In the genomic region with DNA sequence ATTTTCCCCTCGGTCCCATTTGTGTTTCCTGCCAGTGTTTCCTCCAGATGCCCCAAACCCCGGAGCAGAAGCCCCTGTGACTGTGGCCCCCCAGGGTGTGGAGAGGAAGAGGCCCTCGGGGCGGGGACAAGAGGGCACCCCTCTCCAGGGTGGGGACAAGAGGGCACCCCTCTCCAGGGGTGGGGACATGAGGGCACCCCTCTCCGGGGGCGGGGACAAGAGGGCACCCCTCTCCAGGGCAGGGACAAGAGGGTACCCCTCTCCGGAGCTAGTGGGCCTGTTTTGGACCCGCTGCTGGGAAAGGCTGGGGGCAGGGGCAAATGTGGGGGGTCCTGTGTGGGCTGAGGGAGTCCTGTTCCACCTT, we compare ENCODE assay signal across 22 cellular contexts. TPM values are rescaled to one million over a fixed set of nuclear protein-coding genes. Genes with fewer than 3 reads are reported as not detected.
DNase-seq lines count a peak whose midpoint lies in the region; ATAC-seq, FAIRE-seq and TF ChIP-seq lines count a peak whose summit lies in the region.
"Had no signal": no experiment of that assay in that cellular context is flagged by ENCODE, and none has a peak within 500 bp of the region (broad histone marks: within the 10 kb centered on the region; RNA-seq: fewer than 3 reads in every experiment).

No MANE protein-coding gene starts in this region.

- no peak overlapping the region for H3K4ac ChIP-seq in H1 (replicated peaks; ENCODE audit: insufficient read length, low read depth, low read length)

- no peak for FAIRE-seq in H1 (lab: Jason Lieb, UNC)
- FAIRE-seq: GM19239 had no signal

- H3K27me3 Mint-ChIP-seq in neural crest cell (ENCODE audit: low read depth): peaks cover 33% of the 10 kb centered on the region

- H3K27me3 ChIP-seq in H1 (replicated peaks in 1 of 4; ENCODE audit: control insufficient read depth in 3 of 4, extremely low read depth in 1 of 4, insufficient read depth in 3 of 4, low read length in 3 of 4) (peaks cover 0 to 12% (median 5%) of the 10 kb centered on the region in 4 experiments; a peak in 3 of 7 replicates), aorta (ENCODE audit: control insufficient read depth in 1 of 2, insufficient read depth in 2 of 2, low read length in 1 of 2) (no peaks in the 10 kb centered on the region)

- H3K79me1 ChIP-seq in H1 (ENCODE audit: low read depth, low read length): peaks cover 3% of the 10 kb centered on the region; the same call in 1 of the 2 replicates

- peak overlapping the region; percentile 99; the same call in 1 of the 2 replicates for H2BK12ac ChIP-seq in H1 (ENCODE audit: low read depth, low read length)

- H3K4me3 ChIP-seq in H1 (ENCODE audit: extremely low read depth in 1 of 4, insufficient read depth in 2 of 4, low read depth in 3 of 4, low read length in 4 of 4): peak overlapping the region in 1 of 4 experiments; percentile 42; a peak in 2 of 8 replicates
- no peak overlapping the region for H3K4me3 ChIP-seq in aorta (ENCODE audit: low read length in 2 of 2)

- peaks cover 0 to 4% of the 10 kb centered on the region in 2 experiments for H4K20me1 ChIP-seq in H1 (replicated peaks in 1 of 2; ENCODE audit: control insufficient read depth in 1 of 2, insufficient read depth in 2 of 2, low read length in 2 of 2)

- peaks cover 6% of the 10 kb centered on the region for H3K36me3 Mint-ChIP-seq in neural crest cell (ENCODE audit: low read depth)

- H3K56ac ChIP-seq in H1 (replicated peaks; ENCODE audit: insufficient read length, low read depth, low read length): peak overlapping the region; percentile 40

- H3K36me3 ChIP-seq in H1 (ENCODE audit: control insufficient read depth in 2 of 4, insufficient read depth in 4 of 4, low read length in 3 of 4) (no peaks in the 10 kb centered on the region; a peak in 1 of 8 replicates), aorta (ENCODE audit: control insufficient read depth in 1 of 2, insufficient read depth in 2 of 2, low read length in 1 of 2) (no peaks in the 10 kb centered on the region)

- POLR2A ChIA-PET in H1 (lab: Charles Lee; ENCODE audit: partially characterized antibody): interaction anchor here (0.6 to 1.0 kb wide), 3 partner anchors 14 to 44 kb away, joined by 3 to 4 read pairs (median 4); no protein-coding TSS in a partner anchor

- TF ChIP-seq POLR2A in H1 (IDR thresholded peaks at IDR 0.05; ENCODE audit: control extremely low read depth in 1 of 2, low read depth in 2 of 2, low read length in 2 of 2): no peak

- no peak for TF ChIP-seq EP300 in H1 (IDR thresholded peaks at IDR 0.05; ENCODE audit: borderline replicate concordance in 1 of 2, low read depth in 2 of 2, low read length in 2 of 2)

- H3K27ac ChIP-seq in H1 (ENCODE audit: low read depth, low read length) (no peak overlapping the region), aorta (ENCODE audit: low read depth in 1 of 2, low read length in 2 of 2) (no peak overlapping the region)
- H3K27ac ChIP-seq: 22Rv1 had no signal

- peaks cover 7% of the 10 kb centered on the region for H3K9me3 Mint-ChIP-seq in neural crest cell

- CTCF ChIA-PET in H1 (lab: Charles Lee; ENCODE audit: partially characterized antibody): interaction anchor here (0.6 to 1.9 kb wide), 8 partner anchors 9 to 60 kb away, joined by 3 to 4 read pairs (median 3); no protein-coding TSS in a partner anchor

- ATAC-seq in Right ventricle myocardium superior (ENCODE audit: poor library complexity) (no peak), Right ventricle myocardium inferior (no peak), aorta (ENCODE audit: low FRiP score) (peak; percentile 78), GM18520 (IDR thresholded peaks at IDR 0.05; ENCODE audit: unreplicated experiment) (no peak)

- peak overlapping the region; percentile 54 to 56 for H3K4me2 ChIP-seq in H1 (ENCODE audit: insufficient read depth in 1 of 2, low read depth in 2 of 2, low read length in 2 of 2)

- H3K4me1 ChIP-seq in H1 (replicated peaks in 1 of 4; ENCODE audit: control insufficient read depth in 3 of 4, insufficient read depth in 4 of 4, low read length in 3 of 4) (peaks cover 0 to 19% (median 14%) of the 10 kb centered on the region in 4 experiments; a peak in 6 of 7 replicates), aorta (ENCODE audit: control insufficient read depth in 1 of 2, insufficient read depth in 2 of 2, low read length in 2 of 2) (no peaks in the 10 kb centered on the region)

- H4K5ac ChIP-seq in H1 (ENCODE audit: insufficient read length, low read depth, low read length): no peak overlapping the region

- H4K8ac ChIP-seq in H1 (ENCODE audit: extremely low read depth, insufficient read depth, low read length): no peak overlapping the region

- no peak overlapping the region for H3K14ac ChIP-seq in H1 (ENCODE audit: insufficient read length)

- no peak overlapping the region for H2BK120ac ChIP-seq in H1 (replicated peaks; ENCODE audit: low read depth, low read length)

- intact Hi-C loops in Right ventricle myocardium superior (cut with DNase I): no loop called here
- intact Hi-C loops in Right ventricle myocardium inferior (cut with DNase I): no loop called here
- intact Hi-C loops in aorta (cut with DNase I): no loop called here

- peak overlapping the region; percentile 11 for H3K4me3 Mint-ChIP-seq in neural crest cell

- no peak overlapping the region for H3K23ac ChIP-seq in H1 (ENCODE audit: insufficient read length)

- TF ChIP-seq CTCF in H1 (IDR thresholded peaks at IDR 0.05; ENCODE audit: control extremely low read depth in 1 of 3, insufficient read depth in 1 of 3, low read depth in 1 of 3, low read length in 3 of 3): no peak
- no peak for TF ChIP-seq CTCF in neural crest cell (conservative IDR thresholded peaks at IDR 0.05)

- H3K79me2 ChIP-seq in H1 (ENCODE audit: control insufficient read depth in 1 of 2, insufficient read depth in 2 of 2, low read length in 2 of 2): peaks cover 0 to 5% of the 10 kb centered on the region in 2 experiments; a peak in 2 of 4 replicates

- no peak for TF ChIP-seq RAD21 in H1 (IDR thresholded peaks at IDR 0.05 in 1 of 2, conservative IDR thresholded peaks at IDR 0.05 in 1 of 2; ENCODE audit: low read depth in 2 of 2, low read length in 2 of 2)

- H4K91ac ChIP-seq in H1 (replicated peaks; ENCODE audit: insufficient read length, low read length): peak overlapping the region; percentile 25

- no peak overlapping the region for H3K9ac ChIP-seq in H1 (replicated peaks in 1 of 4; ENCODE audit: extremely low read depth in 1 of 4, low read depth in 3 of 4, low read length in 3 of 4)

- H2AFZ ChIP-seq in H1 (ENCODE audit: low read length): no peak overlapping the region

- 48% methylated on average over 2 of the region's 8 CpGs; no CpG with 5 or more reads in 1 of the 2 experiments for WGBS in H1 (ENCODE audit: extremely low coverage in 1 of 2, insufficient coverage in 1 of 2, insufficient read length in 1 of 2, insufficient replicate concordance in 2 of 2, low coverage in 1 of 2, low lambda C conversion rate in 2 of 2, missing lambda C conversion rate in 1 of 2), 2 experiments
- 47 to 48% methylated on average over 8 of the region's 8 CpGs for WGBS in aorta, 2 donors

- DNase-seq in Right ventricle myocardium superior (peak; percentile 3), Right ventricle myocardium inferior (ENCODE audit: missing footprints) (no peak), H1 (ENCODE audit: low read depth in 1 of 2, low spot score in 2 of 2) (no peak), neural crest cell (ENCODE audit: low read depth, low spot score) (no peak), aorta (no peak), activated T-cell treated with anti-CD3 and anti-CD28 coated beads for 4 hours (no peak), cerebellar nuclear complex (lab: John Stamatoyannopoulos, UW) (no peak)
- DNase-seq: COR-L47; GF-D8; NCI-H1092 treated with DMSO at 0.1 percent for 48 hours; NCI-H146; NCI-H2029 treated with DMSO at 0.1 percent for 48 hours; NCI-H2171; NCI-H446 treated with DMSO at 0.1 percent for 48 hours; NCI-H748 treated with DMSO at 0.1 percent for 48 hours; NK-92 treated with Interleukin-12 subunit alpha and Interleukin-12 subunit beta, amount 100 ng/mL, for 24 hours; SIG-M5 had no signal

- H3K4me1 Mint-ChIP-seq in neural crest cell: peaks cover 28% of the 10 kb centered on the region

- peak overlapping the region; percentile 73; the same call in 1 of the 2 replicates for H2BK5ac ChIP-seq in H1 (ENCODE audit: low read depth, low read length)

- no peaks in the 10 kb centered on the region; a peak in 1 of 4 replicates for H3K9me3 ChIP-seq in H1 (ENCODE audit: insufficient read depth in 2 of 2, low read depth in 1 of 2, low read length in 1 of 2)
- H3K9me3 ChIP-seq in aorta (ENCODE audit: control insufficient read depth, low read length): no peaks in the 10 kb centered on the region

- H3K23me2 ChIP-seq in H1 (ENCODE audit: low read depth, low read length): peaks cover 6% of the 10 kb centered on the region; the same call in 1 of the 2 replicates

- no peak overlapping the region for H3K27ac Mint-ChIP-seq in neural crest cell (ENCODE audit: unreplicated experiment)

- H2AK5ac ChIP-seq in H1 (ENCODE audit: low read depth, low read length): no peak overlapping the region

- no peak overlapping the region for H2BK15ac ChIP-seq in H1 (ENCODE audit: low read length)

- H2BK20ac ChIP-seq in H1 (ENCODE audit: low read length): no peak overlapping the region

- H3K18ac ChIP-seq in H1 (ENCODE audit: extremely low read depth, low read length): peak overlapping the region; percentile 15; the same call in 1 of the 2 replicates

TF ChIP-seq in H1, 55 proteins besides CTCF, POLR2A, EP300 and RAD21 (continues in another document):
- TF ChIP-seq HDAC6 (IDR thresholded peaks at IDR 0.05; ENCODE audit: low read depth, low read length): no peak
- no peak for TF ChIP-seq PHF8 (conservative IDR thresholded peaks at IDR 0.05; ENCODE audit: low read depth, low read length)
- no peak for TF ChIP-seq JUN (IDR thresholded peaks at IDR 0.05; ENCODE audit: low read depth, low read length)
- TF ChIP-seq NANOG (IDR thresholded peaks at IDR 0.05; ENCODE audit: insufficient read depth, low read depth, low read length, poor library complexity, severe bottlenecking): no peak
- no peak for TF ChIP-seq POLR2AphosphoS5 (IDR thresholded peaks at IDR 0.05; ENCODE audit: low read depth, low read length)

RNA-seq across cellular contexts. Expression of gene MYT1, which starts 13.2 kb away (rescaled TPM):
- total RNA-seq in Right ventricle myocardium superior (0.40 TPM), Right ventricle myocardium inferior (0.16 TPM), neural crest cell (4.0 and 4.3 TPM in 2 replicates), aorta (not detected)
- total RNA-seq in H1 (2021; fragmentation: NEBNext Ultra II Directional; extraction: Animal tissue kit (Norgen Biotek cat#: 25700)): 1.1 and 2.0 TPM in 2 replicates
- polyA plus RNA-seq in H1 (2011; rRNA removed) (0.63 and 1.0 TPM in 2 replicates), aorta (not detected)
- polyA plus RNA-seq in H1 (2011; cell fraction: cytosol; rRNA removed): 0.96 TPM
- polyA plus RNA-seq in H1 (2011; cell fraction: nucleus; rRNA removed): 2.8 TPM
- 0.51 to 1.5 TPM (median 1.1 TPM) in 4 replicates for polyA plus RNA-seq in H1 (2012, experiment 1 of 2)
- polyA plus RNA-seq in H1 (2012, experiment 2 of 2): 0.24 TPM
- 1.2 TPM for polyA plus RNA-seq in H1 (2013, experiment 1 of 2)
- 0.90 TPM for polyA plus RNA-seq in H1 (2013, experiment 2 of 2)
- polyA minus RNA-seq in H1 (2011; rRNA and poly(A)+ RNA removed): 0.88 and 0.95 TPM in 2 replicates
- 1.3 TPM for polyA minus RNA-seq in H1 (2011; cell fraction: cytosol; rRNA and poly(A)+ RNA removed)
- polyA minus RNA-seq in H1 (2011; cell fraction: nucleus; rRNA and poly(A)+ RNA removed): 1.00 TPM
- total RNA-seq: LHCN-M2 had no signal
- polyA plus RNA-seq: AG04450 had no signal
